Comparison of ENCODE assay signal across 12 cellular contexts in genomic region chr2:195613922-195614321, GRCh38. TPM values are rescaled to one million over a fixed set of nuclear protein-coding genes. Genes with fewer than 3 reads are reported as not detected.
DNase-seq lines count a peak whose midpoint lies in the region; ATAC-seq and TF ChIP-seq lines count a peak whose summit lies in the region.
"Had no signal": no experiment of that assay in that cellular context is flagged by ENCODE, and none has a peak within 500 bp of the region (broad histone marks: within the 10 kb centered on the region; RNA-seq: fewer than 3 reads in every experiment).

No MANE protein-coding gene starts in this region.

- no peaks in the 10 kb centered on the region for H3K36me3 ChIP-seq in IMR-90 (ENCODE audit: control insufficient read depth, insufficient read depth, low read length)
- H3K36me3 ChIP-seq in tibial artery = no peaks in the 10 kb centered on the region

- CTCF ChIA-PET in IMR-90 (lab: Yijun Ruan, JAX) = interaction anchor here (0.9 kb wide), 1 partner anchor 55 kb away, joined by 3 read pairs; no protein-coding TSS in a partner anchor

- H3K9ac ChIP-seq in IMR-90 (ENCODE audit: low read depth, low read length) = peak overlapping the region; percentile 87; the same call in 1 of the 2 replicates

- H3K56ac ChIP-seq in IMR-90 (ENCODE audit: extremely low read depth, insufficient read depth, low read length) = 0 out of 2 replicates have a peak overlapping the region, but pooled peaks have one; percentile 15

- peak overlapping the region; percentile 29 for H4K91ac ChIP-seq in IMR-90 (ENCODE audit: insufficient read depth, low read depth, low read length)

- in situ Hi-C loops in Caki2 (cut with HindIII; ENCODE audit: low pct_unique_long_range_greater_than_20kb, low sequenced_read_pairs) (no loop called here), IMR-90 (cut with MboI; ENCODE audit: low sequenced_read_pairs) (no loop called here)

- no CpG with 5 or more reads among the region's 2 CpGs for whole genome bisulfite sequencing in IMR-90 (ENCODE audit: extremely low coverage in 2 of 2, insufficient read length in 1 of 2), 2 experiments

- peaks cover 10 to 19% of the 10 kb centered on the region in 2 experiments for H3K79me1 ChIP-seq in IMR-90 (ENCODE audit: low read depth in 1 of 2, low read length in 2 of 2)

- ATAC-seq in IMR-90 (ENCODE audit: low read depth) (peak; percentile 63), HG03565 (IDR thresholded peaks at IDR 0.05; ENCODE audit: unreplicated experiment) (no peak), HG02938 (IDR thresholded peaks at IDR 0.05; ENCODE audit: unreplicated experiment) (no peak)

- intact Hi-C loops in IMR-90 (cut with micrococcal nuclease) = loop anchor here (2.0 to 5.0 kb wide), 4 partner anchors 43 to 453 kb away; partner anchors contain the start of gene SLC39A10
- intact Hi-C loops in tibial artery (cut with DNase I; ENCODE audit: low total_unique reads) = no loop called here

- peak overlapping the region; percentile 94; the same call in 1 of the 2 replicates for H3K18ac ChIP-seq in IMR-90 (ENCODE audit: low read depth, low read length)

- H3K9me1 ChIP-seq in IMR-90 (ENCODE audit: insufficient read depth, low read length) = peaks cover 3% of the 10 kb centered on the region; the same call in 1 of the 2 replicates

- peak overlapping the region; percentile 85 for H2BK20ac ChIP-seq in IMR-90 (ENCODE audit: low read depth, low read length)

- peak overlapping the region; percentile 68; the same call in 1 of the 2 replicates for H3K4ac ChIP-seq in IMR-90 (ENCODE audit: low read depth, low read length)

- peaks cover 27% of the 10 kb centered on the region for H3K4me1 Mint-ChIP-seq in nephron

- H3K9me3 Mint-ChIP-seq in nephron = no peaks in the 10 kb centered on the region
- H3K9me3 Mint-ChIP-seq: dendritic cell treated with granulocyte-macrophage colony-stimulating factor and Interleukin-4, amounts not matched to agents 40 ng/mL and 50 ng/mL, for 4 days had no signal

- no TSS peak for BruUV-seq in IMR-90 (replicated peaks; lab: Mats Ljungman, UMichigan)

- no peak overlapping the region for H3K4me3 Mint-ChIP-seq in nephron
- H3K4me3 Mint-ChIP-seq: dendritic cell treated with granulocyte-macrophage colony-stimulating factor and Interleukin-4, amounts not matched to agents 40 ng/mL and 50 ng/mL, for 4 days had no signal

- TF ChIP-seq RAD21 in IMR-90 (IDR thresholded peaks at IDR 0.05; ENCODE audit: low read length) = no peak

- no peaks in the 10 kb centered on the region for H3K27me3 Mint-ChIP-seq in nephron (ENCODE audit: low read depth)
- H3K27me3 Mint-ChIP-seq: dendritic cell treated with granulocyte-macrophage colony-stimulating factor and Interleukin-4, amounts not matched to agents 40 ng/mL and 50 ng/mL, for 4 days had no signal

- dilution Hi-C loops in IMR-90 (cut with HindIII; ENCODE audit: low sequenced_read_pairs, unreplicated experiment) = no loop called here

- TF ChIP-seq CTCF in IMR-90 (conservative IDR thresholded peaks at IDR 0.05; ENCODE audit: low read depth, low read length) (no peak), choroid plexus epithelial cell (conservative IDR thresholded peaks at IDR 0.05; ENCODE audit: low read depth, low read length) (no peak), nephron (IDR thresholded peaks at IDR 0.05; ENCODE audit: unreplicated experiment in 3 of 3) (no peak), tibial artery (IDR thresholded peaks at IDR 0.05) (no peak)

- H3K36me3 Mint-ChIP-seq in nephron (ENCODE audit: low read depth) = no peaks in the 10 kb centered on the region

- peak overlapping the region; percentile 38; the same call in 1 of the 2 replicates for H3K27ac ChIP-seq in IMR-90 (ENCODE audit: insufficient read depth, low read length)
- H3K27ac ChIP-seq in tibial artery = peak overlapping the region in 1 of 2 donors; percentile 61
- H3K27ac ChIP-seq: VCaP had no signal

- no peaks in the 10 kb centered on the region for H4K20me1 ChIP-seq in IMR-90 (ENCODE audit: insufficient read depth, low read length)

- H2AK5ac ChIP-seq in IMR-90 (ENCODE audit: low read depth, low read length) = no peak overlapping the region

- H3K9me3 ChIP-seq in IMR-90 (ENCODE audit: control insufficient read depth, insufficient read depth, low read length) (no peaks in the 10 kb centered on the region), tibial artery (no peaks in the 10 kb centered on the region)

- H2BK15ac ChIP-seq in IMR-90 (ENCODE audit: low read depth, low read length) = peak overlapping the region; percentile 99; the same call in 2 of the 3 replicates

- peak overlapping the region; percentile 98 for H2BK5ac ChIP-seq in IMR-90 (ENCODE audit: low read depth, low read length, poor library complexity, severe bottlenecking)

- H2AFZ ChIP-seq in IMR-90 (replicated peaks; ENCODE audit: low read length, poor library complexity) = no peak overlapping the region

- TF ChIP-seq POLR2A in IMR-90 (IDR thresholded peaks at IDR 0.05; ENCODE audit: low read depth, low read length) = peak; percentile 40; the same call in 1 of the 2 replicates

- peak overlapping the region; percentile 64; the same call in 1 of the 2 replicates for H3K14ac ChIP-seq in IMR-90 (replicated peaks; ENCODE audit: low read depth, low read length)

- peak overlapping the region; percentile 80; the same call in 1 of the 2 replicates for H2BK120ac ChIP-seq in IMR-90 (ENCODE audit: low read depth, low read length)

- no peak overlapping the region for H3K23ac ChIP-seq in IMR-90 (ENCODE audit: low read depth, low read length)

- H3K4me1 ChIP-seq in IMR-90 (ENCODE audit: control insufficient read depth, insufficient read depth, low read length) (peaks cover 11% of the 10 kb centered on the region), tibial artery (peaks cover 0 to 30% (median 17%) of the 10 kb centered on the region in 4 donors)

- DNase-seq in Caki2 (ENCODE audit: low read depth) = peak; percentile 87
- DNase-seq in IMR-90 = peak; percentile 95
- DNase-seq in choroid plexus epithelial cell (ENCODE audit: low read depth) = peak; percentile 83
- DNase-seq in tibial artery = no peak
- no peak for DNase-seq in stimulated activated CD4-positive, alpha-beta T cell treated with anti-CD3 and anti-CD28 coated beads, Interleukin-15, amount 100 ng/mL, for 24 hours
- DNase-seq: NCI-H1694 treated with DMSO at 0.1 percent for 48 hours, nucleus accumbens had no signal

- H3K4me2 ChIP-seq in IMR-90 (ENCODE audit: low read depth, low read length) = peak overlapping the region; percentile 94; the same call in 1 of the 2 replicates

- H3K27me3 ChIP-seq in IMR-90 (ENCODE audit: control insufficient read depth, insufficient read depth, low read length) (no peaks in the 10 kb centered on the region), tibial artery (no peaks in the 10 kb centered on the region)

- H3K27ac Mint-ChIP-seq in nephron = peak overlapping the region; percentile 89 to 96 (median 91)
- H3K27ac Mint-ChIP-seq: dendritic cell treated with granulocyte-macrophage colony-stimulating factor and Interleukin-4, amounts not matched to agents 40 ng/mL and 50 ng/mL, for 4 days had no signal

- H2AK9ac ChIP-seq in IMR-90 (replicated peaks; ENCODE audit: low read depth, low read length, poor library complexity) = no peak overlapping the region

- peak overlapping the region; percentile 73; the same call in 1 of the 2 replicates for H4K5ac ChIP-seq in IMR-90 (ENCODE audit: low read depth, low read length)

- POLR2A ChIA-PET in IMR-90 (lab: Charles Lee; ENCODE audit: unreplicated experiment) = interaction anchor here (0.6 kb wide), 1 partner anchor 1800 kb away, joined by 3 read pairs; no protein-coding TSS in a partner anchor

- peak overlapping the region; percentile 74 to 91 for H4K8ac ChIP-seq in IMR-90 (ENCODE audit: low read depth in 2 of 2, low read length in 2 of 2)

- peak overlapping the region; percentile 47; the same call in 1 of the 2 replicates for H3K4me3 ChIP-seq in IMR-90 (ENCODE audit: insufficient read depth, low read depth, low read length)
- no peak overlapping the region for H3K4me3 ChIP-seq in choroid plexus epithelial cell (ENCODE audit: low read depth, low read length)
- no peak overlapping the region for H3K4me3 ChIP-seq in tibial artery

TF ChIP-seq in IMR-90, 13 proteins besides CTCF, POLR2A, EP300 and RAD21:
- TF ChIP-seq MAFK (IDR thresholded peaks at IDR 0.05; ENCODE audit: low read depth, low read length) = no peak
- TF ChIP-seq CHD1 (IDR thresholded peaks at IDR 0.05; ENCODE audit: low read depth, low read length) = no peak
- no peak for TF ChIP-seq SMC3 (IDR thresholded peaks at IDR 0.05; ENCODE audit: low read depth, low read length)
- TF ChIP-seq MXI1 (IDR thresholded peaks at IDR 0.05; ENCODE audit: borderline replicate concordance, low read depth, low read length) = no peak
- TF ChIP-seq RCOR1 (IDR thresholded peaks at IDR 0.05; ENCODE audit: insufficient replicate concordance, low read length) = peak; percentile 56
- peak; percentile 92 for TF ChIP-seq FOS (IDR thresholded peaks at IDR 0.05; ENCODE audit: low read depth, low read length)
- TF ChIP-seq BHLHE40 (IDR thresholded peaks at IDR 0.05; ENCODE audit: low read depth, low read length) = peak; percentile 26; the same call in 1 of the 2 replicates
- no peak for TF ChIP-seq USF2 (IDR thresholded peaks at IDR 0.05; ENCODE audit: low read depth, low read length)
- TF ChIP-seq NFE2L2 (IDR thresholded peaks at IDR 0.05; ENCODE audit: low read depth, low read length) = no peak
- no peak for TF ChIP-seq RFX5 (IDR thresholded peaks at IDR 0.05; ENCODE audit: low read depth, low read length)
- TF ChIP-seq MAZ (IDR thresholded peaks at IDR 0.05; ENCODE audit: borderline replicate concordance, low read depth, low read length) = no peak

RNA-seq across cellular contexts. Expression of gene SLC39A10, which starts 43.1 kb away (rescaled TPM):
- 27.1 and 31.9 TPM in 2 replicates for total RNA-seq in Caki2 (2014; rRNA removed; shearing (Covaris generic); ENCODE audit: low replicate concordance)
- 64.7 and 92.8 TPM in 2 replicates for total RNA-seq in IMR-90 (2012; rRNA removed)
- polyA plus RNA-seq in IMR-90 (2012; rRNA removed) = 12.6 and 17.6 TPM in 2 replicates
- 2.4 and 3.2 TPM in 2 replicates for polyA plus RNA-seq in IMR-90 (2012; cell fraction: cytosol; rRNA removed)
- polyA plus RNA-seq in IMR-90 (2012; cell fraction: nucleus; rRNA removed; ENCODE audit: low replicate concordance) = 10.2 and 75.9 TPM in 2 replicates

Comparison
In these comparisons a context has a peak if more than half of its experiments do, and no peak if none do; other contexts are left out.
1. DNase-seq: peak in Caki2 (single experiment), IMR-90 (single experiment) and choroid plexus epithelial cell (single experiment); none in tibial artery (0 of 2) and stimulated activated CD4-positive, alpha-beta T cell treated with anti-CD3 and anti-CD28 coated beads, Interleukin-15, amount 100 ng/mL, for 24 hours (single experiment).